In the genomic region with DNA sequence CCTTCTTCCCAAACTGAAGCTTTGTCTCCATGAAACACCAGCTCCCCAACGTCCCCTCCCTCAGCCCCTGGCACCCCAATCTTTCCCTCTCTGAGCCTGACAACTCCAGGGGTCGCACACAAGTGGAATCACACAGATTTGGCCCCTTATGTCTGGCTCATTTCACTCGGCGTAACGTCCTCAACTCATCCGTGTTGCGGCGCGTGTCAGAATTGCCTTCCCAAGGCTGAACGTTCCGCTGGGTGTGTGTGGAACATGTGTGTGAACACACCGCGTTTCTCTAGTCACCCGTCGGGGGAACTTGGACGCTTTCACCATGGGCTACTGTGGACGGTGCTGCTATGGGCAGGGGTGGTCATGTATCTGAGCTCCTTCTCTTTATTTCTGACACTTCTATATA, we compare ENCODE assay signal across 2 cellular contexts.
TF ChIP-seq lines count a peak whose summit lies in the region.

No MANE protein-coding gene starts in this region.

TF ChIP-seq in WTC11, 78 proteins besides CTCF, POLR2A, EP300 and RAD21 (continued from another document and continues in another):
- TF ChIP-seq ZNF512 (CRISPR knock-in tag; IDR thresholded peaks at IDR 0.05; ENCODE audit: borderline replicate concordance) (no peak), STAT6 (CRISPR knock-in tag; conservative IDR thresholded peaks at IDR 0.05; ENCODE audit: low read depth) (no peak), ZNF416 (CRISPR knock-in tag; IDR thresholded peaks at IDR 0.05) (no peak), GTF2I (CRISPR knock-in tag; conservative IDR thresholded peaks at IDR 0.05) (no peak), NFATC4 (CRISPR knock-in tag; IDR thresholded peaks at IDR 0.05) (no peak), TEAD4 (CRISPR knock-in tag; IDR thresholded peaks at IDR 0.05) (no peak), CDX4 (CRISPR knock-in tag; IDR thresholded peaks at IDR 0.05; ENCODE audit: borderline replicate concordance) (no peak), ZNF232 (CRISPR knock-in tag; IDR thresholded peaks at IDR 0.05) (no peak)
- TF ChIP-seq, protein P1, sequence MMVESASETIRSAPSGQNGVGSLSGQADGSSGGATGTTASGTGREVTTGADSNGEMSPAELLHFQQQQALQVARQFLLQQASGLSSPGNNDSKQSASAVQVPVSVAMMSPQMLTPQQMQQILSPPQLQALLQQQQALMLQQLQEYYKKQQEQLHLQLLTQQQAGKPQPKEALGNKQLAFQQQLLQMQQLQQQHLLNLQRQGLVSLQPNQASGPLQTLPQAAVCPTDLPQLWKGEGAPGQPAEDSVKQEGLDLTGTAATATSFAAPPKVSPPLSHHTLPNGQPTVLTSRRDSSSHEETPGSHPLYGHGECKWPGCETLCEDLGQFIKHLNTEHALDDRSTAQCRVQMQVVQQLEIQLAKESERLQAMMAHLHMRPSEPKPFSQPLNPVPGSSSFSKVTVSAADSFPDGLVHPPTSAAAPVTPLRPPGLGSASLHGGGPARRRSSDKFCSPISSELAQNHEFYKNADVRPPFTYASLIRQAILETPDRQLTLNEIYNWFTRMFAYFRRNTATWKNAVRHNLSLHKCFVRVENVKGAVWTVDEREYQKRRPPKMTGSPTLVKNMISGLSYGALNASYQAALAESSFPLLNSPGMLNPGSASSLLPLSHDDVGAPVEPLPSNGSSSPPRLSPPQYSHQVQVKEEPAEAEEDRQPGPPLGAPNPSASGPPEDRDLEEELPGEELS (CRISPR knock-in tag; IDR thresholded peaks at IDR 0.05) = no peak
- TF ChIP-seq, protein P2, sequence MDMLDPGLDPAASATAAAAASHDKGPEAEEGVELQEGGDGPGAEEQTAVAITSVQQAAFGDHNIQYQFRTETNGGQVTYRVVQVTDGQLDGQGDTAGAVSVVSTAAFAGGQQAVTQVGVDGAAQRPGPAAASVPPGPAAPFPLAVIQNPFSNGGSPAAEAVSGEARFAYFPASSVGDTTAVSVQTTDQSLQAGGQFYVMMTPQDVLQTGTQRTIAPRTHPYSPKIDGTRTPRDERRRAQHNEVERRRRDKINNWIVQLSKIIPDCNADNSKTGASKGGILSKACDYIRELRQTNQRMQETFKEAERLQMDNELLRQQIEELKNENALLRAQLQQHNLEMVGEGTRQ (CRISPR knock-in tag; IDR thresholded peaks at IDR 0.05) = no peak
- TF ChIP-seq, protein P3, sequence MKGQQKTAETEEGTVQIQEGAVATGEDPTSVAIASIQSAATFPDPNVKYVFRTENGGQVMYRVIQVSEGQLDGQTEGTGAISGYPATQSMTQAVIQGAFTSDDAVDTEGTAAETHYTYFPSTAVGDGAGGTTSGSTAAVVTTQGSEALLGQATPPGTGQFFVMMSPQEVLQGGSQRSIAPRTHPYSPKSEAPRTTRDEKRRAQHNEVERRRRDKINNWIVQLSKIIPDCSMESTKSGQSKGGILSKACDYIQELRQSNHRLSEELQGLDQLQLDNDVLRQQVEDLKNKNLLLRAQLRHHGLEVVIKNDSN (CRISPR knock-in tag; IDR thresholded peaks at IDR 0.05) = no peak
- TF ChIP-seq, protein P4, sequence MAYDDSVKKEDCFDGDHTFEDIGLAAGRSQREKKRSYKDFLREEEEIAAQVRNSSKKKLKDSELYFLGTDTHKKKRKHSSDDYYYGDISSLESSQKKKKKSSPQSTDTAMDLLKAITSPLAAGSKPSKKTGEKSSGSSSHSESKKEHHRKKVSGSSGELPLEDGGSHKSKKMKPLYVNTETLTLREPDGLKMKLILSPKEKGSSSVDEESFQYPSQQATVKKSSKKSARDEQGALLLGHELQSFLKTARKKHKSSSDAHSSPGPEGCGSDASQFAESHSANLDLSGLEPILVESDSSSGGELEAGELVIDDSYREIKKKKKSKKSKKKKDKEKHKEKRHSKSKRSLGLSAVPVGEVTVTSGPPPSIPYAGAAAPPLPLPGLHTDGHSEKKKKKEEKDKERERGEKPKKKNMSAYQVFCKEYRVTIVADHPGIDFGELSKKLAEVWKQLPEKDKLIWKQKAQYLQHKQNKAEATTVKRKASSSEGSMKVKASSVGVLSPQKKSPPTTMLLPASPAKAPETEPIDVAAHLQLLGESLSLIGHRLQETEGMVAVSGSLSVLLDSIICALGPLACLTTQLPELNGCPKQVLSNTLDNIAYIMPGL (CRISPR knock-in tag; IDR thresholded peaks at IDR 0.05) = no peak

TF ChIP-seq in SK-N-SH treated with all-trans-retinoic acid at 6 μM for 48 hours, 23 proteins besides CTCF, POLR2A, EP300 and RAD21 (continued from another document):
- TF ChIP-seq, protein P5, sequence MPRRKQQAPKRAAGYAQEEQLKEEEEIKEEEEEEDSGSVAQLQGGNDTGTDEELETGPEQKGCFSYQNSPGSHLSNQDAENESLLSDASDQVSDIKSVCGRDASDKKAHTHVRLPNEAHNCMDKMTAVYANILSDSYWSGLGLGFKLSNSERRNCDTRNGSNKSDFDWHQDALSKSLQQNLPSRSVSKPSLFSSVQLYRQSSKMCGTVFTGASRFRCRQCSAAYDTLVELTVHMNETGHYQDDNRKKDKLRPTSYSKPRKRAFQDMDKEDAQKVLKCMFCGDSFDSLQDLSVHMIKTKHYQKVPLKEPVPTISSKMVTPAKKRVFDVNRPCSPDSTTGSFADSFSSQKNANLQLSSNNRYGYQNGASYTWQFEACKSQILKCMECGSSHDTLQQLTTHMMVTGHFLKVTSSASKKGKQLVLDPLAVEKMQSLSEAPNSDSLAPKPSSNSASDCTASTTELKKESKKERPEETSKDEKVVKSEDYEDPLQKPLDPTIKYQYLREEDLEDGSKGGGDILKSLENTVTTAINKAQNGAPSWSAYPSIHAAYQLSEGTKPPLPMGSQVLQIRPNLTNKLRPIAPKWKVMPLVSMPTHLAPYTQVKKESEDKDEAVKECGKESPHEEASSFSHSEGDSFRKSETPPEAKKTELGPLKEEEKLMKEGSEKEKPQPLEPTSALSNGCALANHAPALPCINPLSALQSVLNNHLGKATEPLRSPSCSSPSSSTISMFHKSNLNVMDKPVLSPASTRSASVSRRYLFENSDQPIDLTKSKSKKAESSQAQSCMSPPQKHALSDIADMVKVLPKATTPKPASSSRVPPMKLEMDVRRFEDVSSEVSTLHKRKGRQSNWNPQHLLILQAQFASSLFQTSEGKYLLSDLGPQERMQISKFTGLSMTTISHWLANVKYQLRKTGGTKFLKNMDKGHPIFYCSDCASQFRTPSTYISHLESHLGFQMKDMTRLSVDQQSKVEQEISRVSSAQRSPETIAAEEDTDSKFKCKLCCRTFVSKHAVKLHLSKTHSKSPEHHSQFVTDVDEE (CRISPR knock-in tag; IDR thresholded peaks at IDR 0.05) = no peak
- TF ChIP-seq ZNF8 (CRISPR knock-in tag; IDR thresholded peaks at IDR 0.05) (no peak), RARB (CRISPR knock-in tag; IDR thresholded peaks at IDR 0.05) (no peak), ZNF70 (CRISPR knock-in tag; IDR thresholded peaks at IDR 0.05) (no peak), OSR1 (CRISPR knock-in tag; IDR thresholded peaks at IDR 0.05) (no peak), ZFP30 (CRISPR knock-in tag; IDR thresholded peaks at IDR 0.05) (no peak), ESRRG (CRISPR knock-in tag; IDR thresholded peaks at IDR 0.05) (no peak), TCF4 (CRISPR knock-in tag; IDR thresholded peaks at IDR 0.05; ENCODE audit: borderline replicate concordance) (no peak), ISL1 (CRISPR knock-in tag; IDR thresholded peaks at IDR 0.05) (no peak), PPARA (CRISPR knock-in tag; IDR thresholded peaks at IDR 0.05; ENCODE audit: borderline replicate concordance) (no peak), TOX (CRISPR knock-in tag; IDR thresholded peaks at IDR 0.05; ENCODE audit: borderline replicate concordance) (no peak), BACH2 (CRISPR knock-in tag; IDR thresholded peaks at IDR 0.05; ENCODE audit: borderline replicate concordance) (no peak)
